In the genomic region with DNA sequence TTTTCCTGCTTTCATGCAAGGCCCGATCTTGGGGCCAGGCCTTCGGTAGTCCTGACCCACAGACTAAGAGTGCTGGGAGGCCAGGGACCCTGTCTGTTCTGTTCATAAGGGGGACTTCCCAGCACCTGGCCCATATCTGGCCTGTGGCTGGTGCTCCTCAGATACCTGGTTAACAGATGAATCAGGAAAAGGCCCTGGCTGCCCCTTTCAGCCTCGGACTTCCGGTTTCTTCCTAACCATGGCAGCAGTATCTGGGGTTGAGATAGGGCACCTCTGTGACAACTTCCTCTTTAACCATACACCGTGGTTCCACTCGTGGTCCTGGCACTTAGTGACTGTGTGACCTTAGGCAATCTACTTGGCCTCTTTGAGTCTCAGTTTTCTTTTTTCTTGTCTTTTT, we compare ENCODE assay signal across 9 cellular contexts. TPM values are rescaled to one million over a fixed set of nuclear protein-coding genes. Genes with fewer than 3 reads are reported as not detected.
DNase-seq lines count a peak whose midpoint lies in the region; ATAC-seq and TF ChIP-seq lines count a peak whose summit lies in the region.
"Had no signal": no experiment of that assay in that cellular context is flagged by ENCODE, and none has a peak within 500 bp of the region (broad histone marks: within the 10 kb centered on the region; RNA-seq: fewer than 3 reads in every experiment).

No MANE protein-coding gene starts in this region.

- H3K9me3 ChIP-seq in Caco-2: no peaks in the 10 kb centered on the region
- H3K9me3 ChIP-seq: SJSA1 had no signal

- peak; percentile 29 to 35 for DNase-seq in activated T-cell treated with anti-CD3 and anti-CD28 coated beads, Interleukin-2, amount 50 U/mL, for 48 hours
- DNase-seq in activated T-cell treated with anti-CD3 and anti-CD28 coated beads for 4 hours: no peak
- DNase-seq in SKM-1 treated with dmso at 0.1 percent for 144 hours (lab: John Stamatoyannopoulos, UW; ENCODE audit: unreplicated experiment): peak; percentile 71
- no peak for DNase-seq in cerebellar cortex (ENCODE audit: low spot score)
- no peak for DNase-seq in SK-N-DZ (ENCODE audit: low spot score)
- DNase-seq in Caco-2: no peak

- no peak for TF ChIP-seq CTCF in Caco-2 (IDR thresholded peaks at IDR 0.05; ENCODE audit: insufficient read depth in 1 of 2, low read depth in 1 of 2, low read length in 1 of 2, severe bottlenecking in 1 of 2, unreplicated experiment in 1 of 2)

- peaks cover 61% of the 10 kb centered on the region for H3K36me3 Mint-ChIP-seq in stimulated activated memory B cell treated with anti-CD40 and anti-IgM and Interleukin-4, amounts not matched to agents 10 μg/mL and 1 μg/mL and 100 μg/mL, for 72 hours
- no peaks in the 10 kb centered on the region for H3K36me3 Mint-ChIP-seq in Caco-2 (ENCODE audit: insufficient read depth, unreplicated experiment)

- peaks cover 84% of the 10 kb centered on the region for H3K4me1 Mint-ChIP-seq in stimulated activated memory B cell treated with anti-CD40 and anti-IgM and Interleukin-4, amounts not matched to agents 10 μg/mL and 1 μg/mL and 100 μg/mL, for 72 hours
- H3K4me1 Mint-ChIP-seq in Caco-2 (ENCODE audit: low read depth, unreplicated experiment): no peaks in the 10 kb centered on the region

- H3K4me3 Mint-ChIP-seq in stimulated activated memory B cell treated with anti-CD40 and anti-IgM and Interleukin-4, amounts not matched to agents 10 μg/mL and 1 μg/mL and 100 μg/mL, for 72 hours: peak overlapping the region; percentile 34
- H3K4me3 Mint-ChIP-seq in Caco-2 (ENCODE audit: unreplicated experiment): no peak overlapping the region

- H3K4me1 ChIP-seq in Caco-2: no peaks in the 10 kb centered on the region
- H3K4me1 ChIP-seq: SJSA1 had no signal

- peak overlapping the region; percentile 91 for H3K27ac Mint-ChIP-seq in stimulated activated memory B cell treated with anti-CD40 and anti-IgM and Interleukin-4, amounts not matched to agents 10 μg/mL and 1 μg/mL and 100 μg/mL, for 72 hours
- H3K27ac Mint-ChIP-seq in Caco-2 (ENCODE audit: unreplicated experiment): no peak overlapping the region

- no peaks in the 10 kb centered on the region for H3K9me3 Mint-ChIP-seq in stimulated activated memory B cell treated with anti-CD40 and anti-IgM and Interleukin-4, amounts not matched to agents 10 μg/mL and 1 μg/mL and 100 μg/mL, for 72 hours
- no peaks in the 10 kb centered on the region for H3K9me3 Mint-ChIP-seq in Caco-2 (ENCODE audit: unreplicated experiment)

- peak; percentile 33 for ATAC-seq in HG03025 (IDR thresholded peaks at IDR 0.05; ENCODE audit: low FRiP score, unreplicated experiment)
- peak; percentile 87 for ATAC-seq in stimulated activated memory B cell treated with anti-CD40 and anti-IgM and Interleukin-4, amounts not matched to agents 10 μg/mL and 1 μg/mL and 100 μg/mL, for 72 hours

- no TSS peak for BruUV-seq in Caco-2 (replicated peaks; lab: Mats Ljungman, UMichigan)

- no peaks in the 10 kb centered on the region for H3K27me3 Mint-ChIP-seq in stimulated activated memory B cell treated with anti-CD40 and anti-IgM and Interleukin-4, amounts not matched to agents 10 μg/mL and 1 μg/mL and 100 μg/mL, for 72 hours
- no peaks in the 10 kb centered on the region for H3K27me3 Mint-ChIP-seq in Caco-2 (ENCODE audit: insufficient read depth, unreplicated experiment)

- CTCF ChIA-PET in Caco-2 (lab: Charles Lee): interaction anchor here (1.0 kb wide), 1 partner anchor 11 kb away, joined by 3 read pairs; no protein-coding TSS in a partner anchor

- no peaks in the 10 kb centered on the region for H3K27me3 ChIP-seq in Caco-2 (replicated peaks; ENCODE audit: control insufficient read depth, insufficient read depth, low read length)

- POLR2A ChIA-PET in Caco-2 (lab: Charles Lee): no interaction called here

- H3K36me3 ChIP-seq in Caco-2 (ENCODE audit: control insufficient read depth, insufficient read depth, low read length): no peaks in the 10 kb centered on the region
- H3K36me3 ChIP-seq: SJSA1 had no signal

- intact Hi-C loops in Caco-2 (cut with micrococcal nuclease; ENCODE audit: unreplicated experiment): loop anchor here (5.0 kb wide), 1 partner anchor 75 kb away; no protein-coding TSS in a partner anchor

- no peak overlapping the region for H3K4me3 ChIP-seq in Caco-2 (ENCODE audit: low read depth, low read length)
- H3K4me3 ChIP-seq: SJSA1 had no signal

RNA-seq across cellular contexts. Expression of a gene that starts 18.4 kb away (rescaled TPM):
- 0.03 and 0.44 TPM in 2 replicates for polyA plus RNA-seq in SK-N-DZ (2014; cell fraction: cytosol; rRNA removed)
- polyA plus RNA-seq in SK-N-DZ (2014; cell fraction: nucleus; rRNA removed): 0.11 and 0.12 TPM in 2 replicates
- total RNA-seq in Caco-2 (2022): 10.3 and 14.4 TPM in 2 replicates

Comparison
In these comparisons a context has a peak if more than half of its experiments do, and no peak if none do; other contexts are left out.
1. DNase-seq: peak in activated T-cell treated with anti-CD3 and anti-CD28 coated beads, Interleukin-2, amount 50 U/mL, for 48 hours (2 of 2) and SKM-1 treated with dmso at 0.1 percent for 144 hours (single experiment); none in activated T-cell treated with anti-CD3 and anti-CD28 coated beads for 4 hours (single experiment), cerebellar cortex (single experiment), SK-N-DZ (single experiment) and Caco-2 (0 of 2).